32 cellular contexts compared by ENCODE assay signal in the genomic region with DNA sequence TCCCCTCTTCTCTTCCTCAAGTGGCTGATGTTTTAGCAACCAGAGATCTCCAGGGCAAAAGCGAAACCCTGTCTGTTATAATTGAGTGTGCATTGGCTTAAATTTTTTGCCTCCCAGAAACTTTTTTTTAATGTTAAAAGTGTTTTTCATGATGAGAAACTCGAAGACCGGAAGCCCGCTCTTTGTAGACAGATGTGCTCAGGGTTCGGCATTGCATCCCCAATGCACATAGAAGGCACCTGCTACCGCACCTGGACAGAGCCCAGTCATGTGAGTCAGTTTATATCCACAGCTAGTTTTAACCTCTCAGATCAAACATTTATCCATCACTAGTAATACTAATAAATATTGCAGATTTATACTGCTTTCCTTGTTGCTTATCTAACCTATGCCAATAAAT. TPM values are rescaled to one million over a fixed set of nuclear protein-coding genes. Genes with fewer than 3 reads are reported as not detected.
"Had no signal": no experiment of that assay in that cellular context is flagged by ENCODE, and none has a peak within 500 bp of the region (broad histone marks: within the 10 kb centered on the region; RNA-seq: fewer than 3 reads in every experiment).

No MANE protein-coding gene starts in this region.

- H3K27ac Mint-ChIP-seq: activated CD4-positive, alpha-beta T cell treated with anti-CD3 and anti-CD28 coated beads for 36 hours; activated CD4-positive, alpha-beta T cell treated with anti-CD3 and anti-CD28 coated beads, Interleukin-2, amount 10 ng/mL, durations not matched to agents 7 days and 5 days; activated naive CD4-positive, alpha-beta T cell treated with anti-CD3 and anti-CD28 coated beads for 36 hours; activated naive CD4-positive, alpha-beta T cell treated with anti-CD3 and anti-CD28 coated beads, Interleukin-2, amount 50 U/mL, for 72 hours; activated T-helper 1 cell treated with anti-CD3 and anti-CD28 coated beads, Interleukin-12 subunit alpha, Interleukin-12 subunit beta, Interleukin-2, Interleukin-4 antibody, amounts not matched to agents 30 ng/mL and 10 ng/mL and 1 ng/mL, durations not matched to agents 14 hours and 24 hours and 36 hours had no signal

- H3K9me3 ChIP-seq: adrenal gland, body of pancreas, breast epithelium, SJCRH30 had no signal

- H3K4me2 ChIP-seq: KMS-11 had no signal

- H3K4me3 ChIP-seq: adrenal gland, body of pancreas, breast epithelium, SJCRH30, SK-N-MC had no signal

- H3K4me1 ChIP-seq: adrenal gland, body of pancreas, breast epithelium, SJCRH30 had no signal

- H3K4me3 Mint-ChIP-seq: activated CD4-positive, alpha-beta T cell treated with anti-CD3 and anti-CD28 coated beads for 36 hours; activated CD4-positive, alpha-beta T cell treated with anti-CD3 and anti-CD28 coated beads, Interleukin-2, amount 10 ng/mL, durations not matched to agents 7 days and 5 days; activated naive CD4-positive, alpha-beta T cell treated with anti-CD3 and anti-CD28 coated beads for 36 hours; activated T-cell treated with anti-CD3 and anti-CD28 coated beads, Interleukin-2, amount 50 U/mL, for 4 hours; activated T-helper 1 cell treated with anti-CD3 and anti-CD28 coated beads, Interleukin-12 subunit alpha, Interleukin-12 subunit beta, Interleukin-2, Interleukin-4 antibody, amounts not matched to agents 30 ng/mL and 10 ng/mL and 1 ng/mL, durations not matched to agents 14 hours and 24 hours and 36 hours had no signal

- H3K27ac ChIP-seq: adrenal gland, body of pancreas, breast epithelium, KMS-11, SJCRH30, SK-N-MC had no signal

- H3K36me3 ChIP-seq: adrenal gland, breast epithelium, SJCRH30 had no signal

- H3K36me3 Mint-ChIP-seq: activated naive CD4-positive, alpha-beta T cell treated with anti-CD3 and anti-CD28 coated beads, Interleukin-2, amount 50 U/mL, for 72 hours had no signal

- H3K9me3 Mint-ChIP-seq: activated CD4-positive, alpha-beta T cell treated with anti-CD3 and anti-CD28 coated beads, Interleukin-2, amount 10 ng/mL, durations not matched to agents 7 days and 5 days; activated naive CD4-positive, alpha-beta T cell treated with anti-CD3 and anti-CD28 coated beads for 36 hours; activated naive CD4-positive, alpha-beta T cell treated with anti-CD3 and anti-CD28 coated beads, Interleukin-2, amount 50 U/mL, for 72 hours; activated T-cell treated with anti-CD3 and anti-CD28 coated beads, Interleukin-2, amount 50 U/mL, for 4 hours; activated T-helper 1 cell treated with anti-CD3 and anti-CD28 coated beads, Interleukin-12 subunit alpha, Interleukin-12 subunit beta, Interleukin-2, Interleukin-4 antibody, amounts not matched to agents 30 ng/mL and 10 ng/mL and 1 ng/mL, durations not matched to agents 14 hours and 24 hours and 36 hours had no signal

- DNase-seq: activated CD4-positive, alpha-beta T cell treated with anti-CD3 and anti-CD28 coated beads for 36 hours; activated CD4-positive, alpha-beta T cell treated with anti-CD3 and anti-CD28 coated beads, Interleukin-2, amount 10 ng/mL, durations not matched to agents 7 days and 5 days; activated CD4-positive, alpha-beta T cell treated with anti-CD3 and anti-CD28 coated beads, Interleukin-2, amount 50 U/mL, for 48 hours; activated CD8-positive, alpha-beta memory T cell treated with anti-CD3 and anti-CD28 coated beads, Interleukin-2, amount 50 U/mL, for 4 hours; activated gamma-delta T cell treated with Interleukin-2 at 50 U/mL for 16 hours; activated naive CD4-positive, alpha-beta T cell treated with anti-CD3 and anti-CD28 coated beads for 36 hours; activated T-cell treated with anti-CD3 and anti-CD28 coated beads for 4 hours; activated T-cell treated with anti-CD3 and anti-CD28 coated beads, Interleukin-2, amount 50 U/mL, for 4 hours; adrenal gland; body of pancreas; cerebellar nuclear complex; NCI-H1105; NCI-H1417 treated with DMSO at 0.1 percent for 48 hours; NCI-H187 treated with DMSO at 0.1 percent for 48 hours; NCI-H2107; NCI-H226; NCI-H446 treated with DMSO at 0.1 percent for 48 hours; NCI-H524; NCI-H69; NCI-H82; NK-92 treated with Interleukin-12 subunit alpha and Interleukin-12 subunit beta, amount 100 ng/mL, for 24 hours; SJCRH30; T1000 had no signal

- H3K9ac ChIP-seq: KMS-11 had no signal

- H3K4me1 Mint-ChIP-seq: activated CD4-positive, alpha-beta T cell treated with anti-CD3 and anti-CD28 coated beads for 36 hours; activated CD4-positive, alpha-beta T cell treated with anti-CD3 and anti-CD28 coated beads, Interleukin-2, amount 10 ng/mL, durations not matched to agents 7 days and 5 days had no signal

- ATAC-seq: activated CD4-positive, alpha-beta T cell treated with anti-CD3 and anti-CD28 coated beads for 36 hours; activated naive CD4-positive, alpha-beta T cell treated with anti-CD3 and anti-CD28 coated beads, Interleukin-2, amount 50 U/mL, for 72 hours; activated T-cell treated with anti-CD3 and anti-CD28 coated beads, Interleukin-2, amount 50 U/mL, for 4 hours; body of pancreas; Panc1 had no signal

- H3K27me3 ChIP-seq: adrenal gland, body of pancreas, breast epithelium, SJCRH30 had no signal

RNA-seq across cellular contexts. Expression of gene RANBP3L, which starts 40.5 kb away (rescaled TPM):
- total RNA-seq: activated CD4-positive, alpha-beta T cell treated with anti-CD3 and anti-CD28 coated beads, Interleukin-2, amount 10 ng/mL, durations not matched to agents 7 days and 5 days; activated naive CD4-positive, alpha-beta T cell treated with anti-CD3 and anti-CD28 coated beads, Interleukin-2, amount 50 U/mL, for 72 hours; activated T-helper 1 cell treated with anti-CD3 and anti-CD28 coated beads, Interleukin-12 subunit alpha, Interleukin-12 subunit beta, Interleukin-2, Interleukin-4 antibody, amounts not matched to agents 30 ng/mL and 10 ng/mL and 1 ng/mL, durations not matched to agents 14 hours and 24 hours and 36 hours; astrocyte; T-helper 1 cell treated with Interleukin-12 subunit alpha and Interleukin-12 subunit beta and Interleukin-4 antibody, amounts not matched to agents 30 ng/mL and 1 ng/mL, for 36 hours; T-helper 2 cell treated with Interferon-gamma antibody and Interleukin-4, amounts not matched to agents 100 ng/mL and 5 ng/mL, for 36 hours had no signal
